In genomic region chr10:113600569-113600968, GRCh38 we compare ENCODE assay signal across 26 cellular contexts. TPM values are rescaled to one million over a fixed set of nuclear protein-coding genes. Genes with fewer than 3 reads are reported as not detected.
DNase-seq lines count a peak whose midpoint lies in the region; ATAC-seq, FAIRE-seq and TF ChIP-seq lines count a peak whose summit lies in the region.
"Had no signal": no experiment of that assay in that cellular context is flagged by ENCODE, and none has a peak within 500 bp of the region (broad histone marks: within the 10 kb centered on the region; RNA-seq: fewer than 3 reads in every experiment).

No MANE protein-coding gene starts in this region.

- FAIRE-seq in H1 (lab: Jason Lieb, UNC): no peak
- FAIRE-seq: A549, GM12891, GM18507, H54 had no signal

- TF ChIP-seq RAD21 in H1 (IDR thresholded peaks at IDR 0.05 in 1 of 2, conservative IDR thresholded peaks at IDR 0.05 in 1 of 2; ENCODE audit: low read depth in 2 of 2, low read length in 2 of 2): no peak

- H3K4me2 ChIP-seq in H1 (ENCODE audit: insufficient read depth in 1 of 2, low read depth in 2 of 2, low read length in 2 of 2): no peak overlapping the region
- H3K4me2 ChIP-seq: A549; BLaER1 treated with 17β-estradiol and CSF1 and Interleukin-3, amounts not matched to agents 10 nM and 100 nM; GM23338 had no signal

- CTCF ChIA-PET in H1 (lab: Charles Lee; ENCODE audit: partially characterized antibody): interaction anchor here (0.8 to 5.0 kb wide), 4 partner anchors 9 to 38 kb away, joined by 4 to 33 read pairs (median 4); no protein-coding TSS in a partner anchor

- DNase-seq in natural killer cell treated with Interleukin-12 subunit alpha and Interleukin-12 subunit beta and Interleukin-15 and Interleukin-18, amount 100 ng/mL, for 72 hours (ENCODE audit: low spot score): peak; percentile 12
- DNase-seq in natural killer cell (no peak), H1 (ENCODE audit: low read depth in 1 of 2, low spot score in 2 of 2) (no peak), gastrocnemius medialis (no peak), left lung (no peak), HFFc6 (no peak)
- no peak for DNase-seq in activated T-cell treated with anti-CD3 and anti-CD28 coated beads, Interleukin-2, amount 50 U/mL, for 48 hours
- DNase-seq: 8988T; ACHN; AML-193; BE2C; CD4-positive, alpha-beta T cell; CD8-positive, alpha-beta memory T cell; DMS53; DMS79 treated with DMSO at 0.1 percent for 48 hours; GF-D8 had no signal

- H3K27ac ChIP-seq in H1 (ENCODE audit: low read depth, low read length): no peak overlapping the region
- H3K27ac ChIP-seq in gastrocnemius medialis: peak overlapping the region in 3 of 4 donors; percentile 19 to 96 (median 88)
- no peak overlapping the region for H3K27ac ChIP-seq in left lung
- H3K27ac ChIP-seq: A549; BLaER1 treated with 17β-estradiol and CSF1 and Interleukin-3, amounts not matched to agents 10 nM and 100 nM had no signal

- H3K23ac ChIP-seq in H1 (ENCODE audit: insufficient read length): no peak overlapping the region

- WGBS in H1 (ENCODE audit: extremely low coverage in 1 of 2, insufficient coverage in 1 of 2, insufficient read length in 1 of 2, insufficient replicate concordance in 2 of 2, low coverage in 1 of 2, low lambda C conversion rate in 2 of 2, missing lambda C conversion rate in 1 of 2), 2 experiments: 96% methylated on average over 3 of the region's 3 CpGs; no CpG with 5 or more reads in 1 of the 2 experiments

- no peak overlapping the region for H4K5ac ChIP-seq in H1 (ENCODE audit: insufficient read length, low read depth, low read length)

- no peak overlapping the region for H3K14ac ChIP-seq in H1 (ENCODE audit: insufficient read length)

- ATAC-seq in natural killer cell treated with Interleukin-12 subunit alpha and Interleukin-12 subunit beta and Interleukin-15 and Interleukin-18, amount 100 ng/mL, for 72 hours: peak in 1 of 2 donors; percentile 56
- ATAC-seq in natural killer cell (no peak), gastrocnemius medialis (no peak), left lung (no peak)
- ATAC-seq: A549, GM23338 had no signal

- no peak overlapping the region for H2AK5ac ChIP-seq in H1 (ENCODE audit: low read depth, low read length)

- H3K4me1 ChIP-seq in H1 (replicated peaks in 1 of 4; ENCODE audit: control insufficient read depth in 3 of 4, insufficient read depth in 4 of 4, low read length in 3 of 4) (no peaks in the 10 kb centered on the region), gastrocnemius medialis (peaks cover 13 to 18% of the 10 kb centered on the region in 2 donors), left lung (no peaks in the 10 kb centered on the region)
- H3K4me1 ChIP-seq: A549, BE2C, HAP-1 had no signal

- H3K36me3 ChIP-seq in H1 (ENCODE audit: control insufficient read depth in 2 of 4, insufficient read depth in 4 of 4, low read length in 3 of 4) (no peaks in the 10 kb centered on the region), gastrocnemius medialis (peaks cover 4 to 73% of the 10 kb centered on the region in 2 donors), left lung (no peaks in the 10 kb centered on the region)
- H3K36me3 ChIP-seq: BE2C; BLaER1 treated with 17β-estradiol and CSF1 and Interleukin-3, amounts not matched to agents 10 nM and 100 nM; HAP-1 had no signal

- no peaks in the 10 kb centered on the region for H3K79me1 ChIP-seq in H1 (ENCODE audit: low read depth, low read length)

- H3K18ac ChIP-seq in H1 (ENCODE audit: extremely low read depth, low read length): no peak overlapping the region

- no peak for TF ChIP-seq POLR2A in H1 (IDR thresholded peaks at IDR 0.05; ENCODE audit: control extremely low read depth in 1 of 2, low read depth in 2 of 2, low read length in 2 of 2)
- TF ChIP-seq POLR2A in gastrocnemius medialis (IDR thresholded peaks at IDR 0.05): no peak

- POLR2A ChIA-PET in H1 (lab: Charles Lee; ENCODE audit: partially characterized antibody): no interaction called here

- no peak overlapping the region for H4K8ac ChIP-seq in H1 (ENCODE audit: extremely low read depth, insufficient read depth, low read length)

- no peak overlapping the region for H3K9ac ChIP-seq in H1 (replicated peaks in 1 of 4; ENCODE audit: extremely low read depth in 1 of 4, low read depth in 3 of 4, low read length in 3 of 4)
- H3K9ac ChIP-seq: BLaER1 treated with 17β-estradiol and CSF1 and Interleukin-3, amounts not matched to agents 10 nM and 100 nM had no signal

- peaks cover 8 to 23% of the 10 kb centered on the region in 2 donors for H3K27me3 Mint-ChIP-seq in natural killer cell treated with Interleukin-12 subunit alpha and Interleukin-12 subunit beta and Interleukin-15 and Interleukin-18, amount 100 ng/mL, for 72 hours
- peaks cover 0 to 2% of the 10 kb centered on the region in 2 donors for H3K27me3 Mint-ChIP-seq in natural killer cell (ENCODE audit: low read depth in 2 of 2)
- peaks cover 9% of the 10 kb centered on the region; the same call in 1 of the 2 replicates for H3K27me3 Mint-ChIP-seq in HFFc6 (ENCODE audit: insufficient read depth)

- H3K79me2 ChIP-seq in H1 (ENCODE audit: control insufficient read depth in 1 of 2, insufficient read depth in 2 of 2, low read length in 2 of 2): no peaks in the 10 kb centered on the region

- H4K91ac ChIP-seq in H1 (replicated peaks; ENCODE audit: insufficient read length, low read length): no peak overlapping the region

- no peak overlapping the region for H3K27ac Mint-ChIP-seq in natural killer cell treated with Interleukin-12 subunit alpha and Interleukin-12 subunit beta and Interleukin-15 and Interleukin-18, amount 100 ng/mL, for 72 hours
- H3K27ac Mint-ChIP-seq in natural killer cell (no peak overlapping the region), HFFc6 (no peak overlapping the region)
- H3K27ac Mint-ChIP-seq: CD14-positive monocyte; CD4-positive, alpha-beta T cell; CD8-positive, alpha-beta memory T cell; GM23338 had no signal

- intact Hi-C loops in natural killer cell (cut with micrococcal nuclease) (no loop called here), gastrocnemius medialis (cut with DNase I; ENCODE audit: low total_unique reads) (no loop called here), left lung (cut with DNase I) (no loop called here)

- H3K27me3 ChIP-seq in H1 (replicated peaks in 1 of 4; ENCODE audit: control insufficient read depth in 3 of 4, extremely low read depth in 1 of 4, insufficient read depth in 3 of 4, low read length in 3 of 4) (no peaks in the 10 kb centered on the region; a peak in 1 of 7 replicates), gastrocnemius medialis (no peaks in the 10 kb centered on the region), left lung (no peaks in the 10 kb centered on the region)
- H3K27me3 ChIP-seq: BE2C; BLaER1 treated with 17β-estradiol and CSF1 and Interleukin-3, amounts not matched to agents 10 nM and 100 nM had no signal

- no peaks in the 10 kb centered on the region for H4K20me1 ChIP-seq in H1 (replicated peaks in 1 of 2; ENCODE audit: control insufficient read depth in 1 of 2, insufficient read depth in 2 of 2, low read length in 2 of 2)
- H4K20me1 ChIP-seq: BLaER1 treated with 17β-estradiol and CSF1 and Interleukin-3, amounts not matched to agents 10 nM and 100 nM had no signal

- no peaks in the 10 kb centered on the region for H3K23me2 ChIP-seq in H1 (ENCODE audit: low read depth, low read length)

- TF ChIP-seq EP300 in H1 (IDR thresholded peaks at IDR 0.05; ENCODE audit: borderline replicate concordance in 1 of 2, low read depth in 2 of 2, low read length in 2 of 2): no peak

- in situ Hi-C loops in gastrocnemius medialis (cut with MboI; ENCODE audit: low sequenced_read_pairs in 4 of 4): no loop called here

- H3K4me1 Mint-ChIP-seq in natural killer cell treated with Interleukin-12 subunit alpha and Interleukin-12 subunit beta and Interleukin-15 and Interleukin-18, amount 100 ng/mL, for 72 hours (ENCODE audit: low read depth in 2 of 2): no peaks in the 10 kb centered on the region
- H3K4me1 Mint-ChIP-seq in natural killer cell (no peaks in the 10 kb centered on the region), HFFc6 (ENCODE audit: low read depth) (no peaks in the 10 kb centered on the region)
- H3K4me1 Mint-ChIP-seq: CD8-positive, alpha-beta memory T cell; GM23338 had no signal

- H2BK5ac ChIP-seq in H1 (ENCODE audit: low read depth, low read length): no peak overlapping the region

- H3K56ac ChIP-seq in H1 (replicated peaks; ENCODE audit: insufficient read length, low read depth, low read length): no peak overlapping the region

- H3K4ac ChIP-seq in H1 (replicated peaks; ENCODE audit: insufficient read length, low read depth, low read length): no peak overlapping the region

- H3K9me3 ChIP-seq in H1 (ENCODE audit: insufficient read depth in 2 of 2, low read depth in 1 of 2, low read length in 1 of 2) (no peaks in the 10 kb centered on the region; a peak in 1 of 4 replicates), gastrocnemius medialis (no peaks in the 10 kb centered on the region), left lung (no peaks in the 10 kb centered on the region)
- H3K9me3 ChIP-seq: BE2C, HAP-1 had no signal

- no peaks in the 10 kb centered on the region for H3K36me3 Mint-ChIP-seq in natural killer cell treated with Interleukin-12 subunit alpha and Interleukin-12 subunit beta and Interleukin-15 and Interleukin-18, amount 100 ng/mL, for 72 hours
- H3K36me3 Mint-ChIP-seq in natural killer cell (no peaks in the 10 kb centered on the region), HFFc6 (ENCODE audit: low read depth) (no peaks in the 10 kb centered on the region)
- H3K36me3 Mint-ChIP-seq: CD14-positive monocyte; CD8-positive, alpha-beta memory T cell had no signal

- no peak overlapping the region for H3K4me3 Mint-ChIP-seq in natural killer cell treated with Interleukin-12 subunit alpha and Interleukin-12 subunit beta and Interleukin-15 and Interleukin-18, amount 100 ng/mL, for 72 hours
- H3K4me3 Mint-ChIP-seq in natural killer cell (no peak overlapping the region), HFFc6 (no peak overlapping the region)
- H3K4me3 Mint-ChIP-seq: CD14-positive monocyte; CD4-positive, alpha-beta T cell; CD8-positive, alpha-beta memory T cell; GM23338 had no signal

- H3K4me3 ChIP-seq in H1 (ENCODE audit: extremely low read depth in 1 of 4, insufficient read depth in 2 of 4, low read depth in 3 of 4, low read length in 4 of 4) (no peak overlapping the region), gastrocnemius medialis (no peak overlapping the region), left lung (no peak overlapping the region)
- H3K4me3 ChIP-seq: A549; BLaER1 treated with 17β-estradiol and CSF1 and Interleukin-3, amounts not matched to agents 10 nM and 100 nM; GM23338; HAP-1 had no signal

- no peak overlapping the region for H2BK15ac ChIP-seq in H1 (ENCODE audit: low read length)

- H2BK20ac ChIP-seq in H1 (ENCODE audit: low read length): no peak overlapping the region

- no peaks in the 10 kb centered on the region for H3K9me3 Mint-ChIP-seq in natural killer cell treated with Interleukin-12 subunit alpha and Interleukin-12 subunit beta and Interleukin-15 and Interleukin-18, amount 100 ng/mL, for 72 hours
- H3K9me3 Mint-ChIP-seq in natural killer cell: no peaks in the 10 kb centered on the region
- peaks cover 23% of the 10 kb centered on the region for H3K9me3 Mint-ChIP-seq in HFFc6
- H3K9me3 Mint-ChIP-seq: CD4-positive, alpha-beta T cell; GM23338 had no signal

- no peak overlapping the region for H2BK12ac ChIP-seq in H1 (ENCODE audit: low read depth, low read length)

- H2AFZ ChIP-seq in H1 (ENCODE audit: low read length): no peak overlapping the region
- H2AFZ ChIP-seq: GM23338 had no signal

- TF ChIP-seq CTCF in natural killer cell (IDR thresholded peaks at IDR 0.05): no peak
- no peak for TF ChIP-seq CTCF in H1 (IDR thresholded peaks at IDR 0.05; ENCODE audit: control extremely low read depth in 1 of 3, insufficient read depth in 1 of 3, low read depth in 1 of 3, low read length in 3 of 3)
- TF ChIP-seq CTCF in gastrocnemius medialis (IDR thresholded peaks at IDR 0.05 in 4 of 5, conservative IDR thresholded peaks at IDR 0.05 in 1 of 5): no peak
- no peak for TF ChIP-seq CTCF in left lung (IDR thresholded peaks at IDR 0.05)
- no peak for TF ChIP-seq CTCF in HFFc6 (IDR thresholded peaks at IDR 0.05)

- no peak overlapping the region for H2BK120ac ChIP-seq in H1 (replicated peaks; ENCODE audit: low read depth, low read length)

RNA-seq across cellular contexts. Expression of gene HABP2, which starts 47.7 kb away (rescaled TPM):
- total RNA-seq in natural killer cell treated with Interleukin-12 subunit alpha and Interleukin-12 subunit beta and Interleukin-15 and Interleukin-18, amount 100 ng/mL, for 72 hours: not detected
- not detected for total RNA-seq in natural killer cell
- total RNA-seq in H1 (2021; fragmentation: NEBNext Ultra II Directional; extraction: Animal tissue kit (Norgen Biotek cat#: 25700)): not detected in 2 replicates
- polyA plus RNA-seq in H1 (2011; rRNA removed): not detected in 2 replicates
- not detected for polyA plus RNA-seq in H1 (2011; cell fraction: cytosol; rRNA removed)
- polyA plus RNA-seq in H1 (2011; cell fraction: nucleus; rRNA removed): not detected
- polyA plus RNA-seq in H1 (2012, experiment 1 of 2): not detected in 4 replicates
- 0.05 TPM for polyA plus RNA-seq in H1 (2012, experiment 2 of 2)
- polyA plus RNA-seq in H1 (2013, experiment 1 of 2): not detected
- polyA plus RNA-seq in H1 (2013, experiment 2 of 2): not detected
- polyA minus RNA-seq in H1 (2011; rRNA and poly(A)+ RNA removed): not detected in 2 replicates
- not detected for polyA minus RNA-seq in H1 (2011; cell fraction: cytosol; rRNA and poly(A)+ RNA removed)
- not detected for polyA minus RNA-seq in H1 (2011; cell fraction: nucleus; rRNA and poly(A)+ RNA removed)
- total RNA-seq in gastrocnemius medialis: under 1 TPM in 2 of 4 donors, not detected in 2; 0.26 to 0.60 TPM
- 1 to 10 TPM in 1 of 2 donors, under 1 TPM in 1; 0.24 to 1.3 TPM for total RNA-seq in left lung
- not detected for total RNA-seq in HFFc6 (2021; fragmentation: NEBNext Ultra II Directional; extraction: Animal tissue kit (Norgen Biotek cat#: 25700))
- total RNA-seq: CD4-positive, alpha-beta T cell; CD8-positive, alpha-beta memory T cell; Daoy; G401; GM23338 had no signal
- polyA plus RNA-seq: CD14-positive monocyte; CD8-positive, alpha-beta memory T cell; GM23338 had no signal

Comparison
In these comparisons a context has a peak if more than half of its experiments do, and no peak if none do; other contexts are left out.
1. H3K27ac ChIP-seq: peak in gastrocnemius medialis (3 of 4); none in H1 (single experiment) and left lung (0 of 2).